ENCODE assay signal across 17 cellular contexts in the genomic region with DNA sequence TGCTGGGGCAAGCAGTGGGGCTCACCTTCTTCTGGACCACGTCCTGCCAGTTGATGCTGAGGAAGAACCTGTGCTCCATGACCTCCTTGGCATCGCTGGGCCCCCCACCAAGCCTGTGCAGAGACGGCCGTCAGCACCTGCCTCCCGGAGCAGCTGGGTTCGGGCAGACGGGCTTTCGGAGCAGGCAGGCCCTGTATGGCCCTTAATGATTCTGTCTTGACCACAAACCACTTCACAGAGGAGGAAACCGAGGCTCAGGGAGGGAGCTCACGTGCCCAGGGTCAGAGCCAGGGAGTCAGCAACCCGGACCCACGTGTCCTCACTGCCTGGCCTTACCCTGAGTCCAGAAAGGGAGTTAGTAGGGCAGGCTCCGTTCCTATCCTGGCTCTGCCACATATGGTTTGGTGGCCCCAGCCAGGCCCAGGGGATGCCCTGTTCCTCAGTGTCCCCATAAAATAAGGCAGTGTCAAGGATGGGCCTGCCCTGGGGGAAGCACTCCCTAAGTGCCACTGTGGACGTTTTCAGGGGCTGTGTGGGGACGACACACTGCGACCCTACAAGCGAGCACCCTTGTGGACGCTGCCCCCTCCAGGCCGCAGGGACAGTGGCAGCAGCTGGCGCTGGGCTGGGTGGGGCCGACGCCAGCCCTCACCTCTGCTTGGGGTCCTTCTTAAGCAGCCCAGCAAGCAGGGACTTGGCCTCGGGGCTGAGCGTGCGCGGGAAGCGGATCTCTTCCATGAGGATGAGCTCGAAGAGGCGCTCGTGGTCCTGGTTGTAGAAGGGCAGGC. TPM values are rescaled to one million over a fixed set of nuclear protein-coding genes. Genes with fewer than 3 reads are reported as not detected.
DNase-seq lines count a peak whose midpoint lies in the region; ATAC-seq and TF ChIP-seq lines count a peak whose summit lies in the region.
"Had no signal": no experiment of that assay in that cellular context is flagged by ENCODE, and none has a peak within 500 bp of the region (broad histone marks: within the 10 kb centered on the region; RNA-seq: fewer than 3 reads in every experiment).

No MANE protein-coding gene starts in this region.

- H3K79me1 ChIP-seq in mesendoderm (ENCODE audit: low read length), result no peaks in the 10 kb centered on the region

- TF ChIP-seq CTCF in DND-41 (IDR thresholded peaks at IDR 0.05; ENCODE audit: borderline replicate concordance, extremely low read depth, low read length, poor library complexity, severe bottlenecking) (peak; percentile 52), HFFc6 (IDR thresholded peaks at IDR 0.05) (peak; percentile 56), brain microvascular endothelial cell (IDR thresholded peaks at IDR 0.05; ENCODE audit: low read depth, low read length, missing control alignments) (peak; percentile 38)

- no peak overlapping the region for H4K8ac ChIP-seq in mesendoderm (ENCODE audit: low read depth, low read length)

- no peak overlapping the region for H2BK15ac ChIP-seq in mesendoderm (replicated peaks; ENCODE audit: low read depth)

- in situ Hi-C loops in brain microvascular endothelial cell (cut with HindIII; ENCODE audit: low pct_ligation_motif_present, low sequenced_read_pairs), result no loop called here

- peaks cover 4% of the 10 kb centered on the region for H3K27me3 Mint-ChIP-seq in HFFc6 (ENCODE audit: insufficient read depth)
- H3K27me3 Mint-ChIP-seq: brain; stimulated activated naive CD8-positive, alpha-beta T cell treated with anti-CD3 and anti-CD28 coated beads, Interleukin-15, amount 100 ng/mL, for 72 hours had no signal

- no peak overlapping the region for H3K4me3 ChIP-seq in DND-41 (ENCODE audit: low read depth in 1 of 2, low read length in 2 of 2)
- no peak overlapping the region for H3K4me3 ChIP-seq in brain microvascular endothelial cell (ENCODE audit: low read depth, low read length)
- no peak overlapping the region for H3K4me3 ChIP-seq in mesendoderm (ENCODE audit: low read length)

- H2AK5ac ChIP-seq in mesendoderm (ENCODE audit: low read length), result no peak overlapping the region

- no peaks in the 10 kb centered on the region for H3K9me3 Mint-ChIP-seq in HFFc6
- H3K9me3 Mint-ChIP-seq: brain; nephron; stimulated activated naive CD8-positive, alpha-beta T cell treated with anti-CD3 and anti-CD28 coated beads, Interleukin-15, amount 100 ng/mL, for 72 hours had no signal

- peaks cover 18% of the 10 kb centered on the region for H4K20me1 ChIP-seq in DND-41 (ENCODE audit: insufficient read depth, low read length)

- no peaks in the 10 kb centered on the region for H3K27me3 ChIP-seq in DND-41 (ENCODE audit: insufficient read depth, low read length, poor library complexity)
- H3K27me3 ChIP-seq in brain microvascular endothelial cell (replicated peaks), result no peaks in the 10 kb centered on the region
- H3K27me3 ChIP-seq in mesendoderm (ENCODE audit: insufficient read depth, low read length, poor library complexity), result no peaks in the 10 kb centered on the region

- H3K9ac ChIP-seq in DND-41 (ENCODE audit: low read depth, low read length) (no peak overlapping the region), mesendoderm (ENCODE audit: low read length) (no peak overlapping the region)

- H4K5ac ChIP-seq in mesendoderm (ENCODE audit: low read length), result no peak overlapping the region

- H3K4me2 ChIP-seq in DND-41 (ENCODE audit: insufficient read depth, low read length) (no peak overlapping the region), mesendoderm (ENCODE audit: low read length) (no peak overlapping the region)

- no CpG with 5 or more reads among the region's 30 CpGs for WGBS in mesendoderm (ENCODE audit: extremely low coverage, insufficient coverage, low lambda C conversion rate)

- H2BK5ac ChIP-seq in mesendoderm (ENCODE audit: low read length), result no peak overlapping the region

- no peaks in the 10 kb centered on the region for H3K4me1 ChIP-seq in DND-41 (ENCODE audit: insufficient read depth, low read length)
- H3K4me1 ChIP-seq in mesendoderm (ENCODE audit: control insufficient read depth, low read depth, low read length), result peaks cover 12% of the 10 kb centered on the region

- H3K79me2 ChIP-seq in DND-41 (ENCODE audit: insufficient read depth, low read length), result no peaks in the 10 kb centered on the region
- H3K79me2 ChIP-seq in mesendoderm (ENCODE audit: control insufficient read depth, insufficient read depth, low read length), result no peaks in the 10 kb centered on the region

- no peaks in the 10 kb centered on the region for H3K9me3 ChIP-seq in DND-41 (ENCODE audit: insufficient read depth, low read length, severe bottlenecking)

- ATAC-seq in DND-41 (ENCODE audit: insufficient read depth, low read depth), result no peak
- ATAC-seq: stimulated activated naive CD8-positive, alpha-beta T cell treated with anti-CD3 and anti-CD28 coated beads, Interleukin-15, amount 100 ng/mL, for 72 hours had no signal

- H2BK120ac ChIP-seq in mesendoderm (ENCODE audit: low read depth, low read length), result no peak overlapping the region

- H3K27ac Mint-ChIP-seq in HFFc6, result no peak overlapping the region
- H3K27ac Mint-ChIP-seq: brain, nephron had no signal

- no peak overlapping the region for H3K23ac ChIP-seq in mesendoderm (ENCODE audit: low read length)

- H3K27ac ChIP-seq in DND-41 (ENCODE audit: low read length) (no peak overlapping the region), brain microvascular endothelial cell (no peak overlapping the region), mesendoderm (ENCODE audit: low read depth, low read length) (no peak overlapping the region)

- H3K36me3 ChIP-seq in DND-41 (ENCODE audit: insufficient read depth, low read length) (peaks cover 79% of the 10 kb centered on the region), brain microvascular endothelial cell (replicated peaks) (peaks cover 34% of the 10 kb centered on the region), mesendoderm (ENCODE audit: control insufficient read depth, insufficient read depth, low read length) (peaks cover 2% of the 10 kb centered on the region)

- peaks cover 20% of the 10 kb centered on the region for H3K4me1 Mint-ChIP-seq in HFFc6 (ENCODE audit: low read depth)

- no peak overlapping the region for H2AFZ ChIP-seq in DND-41 (ENCODE audit: low read depth, low read length)

- no peak overlapping the region for H3K4me3 Mint-ChIP-seq in HFFc6
- H3K4me3 Mint-ChIP-seq: brain; nephron; stimulated activated naive CD8-positive, alpha-beta T cell treated with anti-CD3 and anti-CD28 coated beads, Interleukin-15, amount 100 ng/mL, for 72 hours had no signal

- no peak overlapping the region for H3K56ac ChIP-seq in mesendoderm (ENCODE audit: low read length)

- no peak overlapping the region for H3K4ac ChIP-seq in mesendoderm (ENCODE audit: low read depth, low read length)

- DNase-seq in DND-41 (no peak), HFFc6 (no peak), brain microvascular endothelial cell (no peak), mesendoderm (peak; percentile 14), GDM1 (lab: John Stamatoyannopoulos, UW) (no peak), DMS153 (lab: John Stamatoyannopoulos, UW) (no peak), NCI-H187 (lab: John Stamatoyannopoulos, UW) (no peak)
- DNase-seq in stimulated activated CD4-positive, alpha-beta T cell treated with anti-CD3 and anti-CD28 coated beads, Interleukin-4, amount 100 ng/mL, for 24 hours, result no peak
- DNase-seq: activated CD8-positive, alpha-beta memory T cell treated with anti-CD3 and anti-CD28 coated beads for 24 hours; activated gamma-delta T cell; NCI-H510A; stimulated activated naive CD8-positive, alpha-beta T cell treated with anti-CD3 and anti-CD28 coated beads, Interleukin-15, amount 100 ng/mL, for 72 hours; T-helper 9 cell had no signal

- no peak overlapping the region for H3K18ac ChIP-seq in mesendoderm (ENCODE audit: low read length)

- H3K36me3 Mint-ChIP-seq in HFFc6 (ENCODE audit: low read depth), result peaks cover 5% of the 10 kb centered on the region

RNA-seq across cellular contexts. Expression of gene CCNP, which starts 8.9 kb away (rescaled TPM):
- total RNA-seq in HFFc6 (2021; fragmentation: NEBNext Ultra II Directional; extraction: Animal tissue kit (Norgen Biotek cat#: 25700)), result under 1 TPM in 3 of 6 experiments, not detected in 3; 0.22 to 0.33 (median 0.31) TPM
- polyA plus RNA-seq in mesendoderm (2013, experiment 1 of 2), result 0.28 TPM
- polyA plus RNA-seq in mesendoderm (2013, experiment 2 of 2), result 0.15 TPM
- total RNA-seq: RPMI7951, skeletal muscle tissue had no signal

RNA-seq across cellular contexts. Expression of gene TTC9B, which starts 17.2 kb away (rescaled TPM):
- not detected for total RNA-seq in HFFc6 (2021; fragmentation: NEBNext Ultra II Directional; extraction: Animal tissue kit (Norgen Biotek cat#: 25700))
- polyA plus RNA-seq in mesendoderm (2013, experiment 1 of 2), result not detected
- polyA plus RNA-seq in mesendoderm (2013, experiment 2 of 2), result not detected
- total RNA-seq: RPMI7951, skeletal muscle tissue had no signal

RNA-seq across cellular contexts. Expression of gene MAP3K10, which starts 44.2 kb away (rescaled TPM):
- total RNA-seq in HFFc6 (2021; fragmentation: NEBNext Ultra II Directional; extraction: Animal tissue kit (Norgen Biotek cat#: 25700)), result 10 to 100 TPM; 10.7 to 14.9 (median 11.3) TPM
- 5.2 TPM for polyA plus RNA-seq in mesendoderm (2013, experiment 1 of 2)
- polyA plus RNA-seq in mesendoderm (2013, experiment 2 of 2), result 5.7 TPM

RNA-seq across cellular contexts. Expression of gene AKT2, which starts 49.7 kb away (rescaled TPM):
- 100 to 1,000 TPM; 128 to 133 (median 130) TPM for total RNA-seq in HFFc6 (2021; fragmentation: NEBNext Ultra II Directional; extraction: Animal tissue kit (Norgen Biotek cat#: 25700))
- 97.3 TPM for polyA plus RNA-seq in mesendoderm (2013, experiment 1 of 2)
- polyA plus RNA-seq in mesendoderm (2013, experiment 2 of 2), result 103 TPM
